Comparison of ENCODE assay signal across 15 cellular contexts in the genomic region with DNA sequence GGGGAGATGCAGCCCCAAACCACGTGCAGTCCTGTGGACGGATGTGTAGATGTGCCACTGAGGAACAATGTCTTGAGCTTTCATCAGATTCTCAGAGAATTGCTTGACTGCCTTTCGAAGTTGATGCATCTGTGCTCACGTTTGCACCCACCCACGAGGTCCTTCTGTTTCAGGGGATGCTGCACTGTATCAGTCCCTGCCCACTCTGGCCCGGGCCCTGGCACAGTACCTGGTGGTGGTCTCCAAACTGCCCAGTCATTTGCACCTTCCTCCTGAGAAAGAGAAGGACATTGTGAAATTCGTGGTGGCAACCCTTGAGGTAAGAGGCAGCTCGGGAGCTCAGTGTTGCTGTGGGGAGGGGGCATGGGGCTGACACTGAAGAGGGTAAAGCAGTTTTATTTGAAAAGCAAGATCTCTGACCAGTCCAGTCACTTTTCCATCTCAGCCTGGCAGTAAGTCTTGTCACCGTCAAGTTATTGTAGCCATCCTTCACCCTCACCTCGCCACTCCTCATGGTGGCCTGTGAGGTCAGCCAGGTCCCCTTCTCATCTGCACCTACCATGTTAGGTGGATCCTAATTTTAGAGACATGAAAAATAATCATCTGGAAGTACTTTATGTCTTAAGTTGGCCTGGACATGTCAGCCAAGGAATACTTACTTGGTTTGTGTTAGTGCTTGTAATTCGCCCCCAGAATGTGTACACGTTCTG. TPM values are rescaled to one million over a fixed set of nuclear protein-coding genes. Genes with fewer than 3 reads are reported as not detected.
DNase-seq lines count a peak whose midpoint lies in the region; ATAC-seq and TF ChIP-seq lines count a peak whose summit lies in the region.
"Had no signal": no experiment of that assay in that cellular context is flagged by ENCODE, and none has a peak within 500 bp of the region (broad histone marks: within the 10 kb centered on the region; RNA-seq: fewer than 3 reads in every experiment).

No MANE protein-coding gene starts in this region.

- DNase-seq in T-helper 1 cell, result no peak
- DNase-seq in Peyer's patch, result peak in 2 of 3 donors; percentile 23 to 42
- peak; percentile 65 for DNase-seq in mesenteric fat pad (ENCODE audit: low spot score)
- peak; percentile 39 for DNase-seq in sciatic nerve (ENCODE audit: low spot score)
- DNase-seq in RKO (ENCODE audit: low spot score), result no peak
- DNase-seq: AML-193; CD4-positive, alpha-beta memory T cell; DMS79 treated with DMSO at 0.1 percent for 48 hours; H9 had no signal

- no peak overlapping the region for H3K27ac ChIP-seq in Peyer's patch
- H3K27ac ChIP-seq: 22Rv1, A549, C4-2B had no signal

- no peak for TF ChIP-seq POLR2A in Peyer's patch (IDR thresholded peaks at IDR 0.05)

- H3K27me3 Mint-ChIP-seq in T-helper 1 cell treated with Interleukin-12 subunit alpha and Interleukin-12 subunit beta and Interleukin-4 antibody, amounts not matched to agents 30 μg/mL and 1 μg/mL, for 36 hours (ENCODE audit: low read depth), result no peaks in the 10 kb centered on the region
- H3K27me3 Mint-ChIP-seq: CD4-positive, alpha-beta memory T cell had no signal

- no peaks in the 10 kb centered on the region for H3K27me3 ChIP-seq in Peyer's patch

- H3K4me1 ChIP-seq in Peyer's patch, result no peaks in the 10 kb centered on the region
- H3K4me1 ChIP-seq: A549 had no signal

- H3K4me3 ChIP-seq in Peyer's patch, result no peak overlapping the region
- H3K4me3 ChIP-seq: A549, GM12878 had no signal

- intact Hi-C loops in sciatic nerve (cut with DNase I), result no loop called here

- H3K4me3 Mint-ChIP-seq in T-helper 1 cell treated with Interleukin-12 subunit alpha and Interleukin-12 subunit beta and Interleukin-4 antibody, amounts not matched to agents 30 μg/mL and 1 μg/mL, for 36 hours, result no peak overlapping the region
- H3K4me3 Mint-ChIP-seq: CD4-positive, alpha-beta memory T cell; H9 had no signal

- H3K9me3 ChIP-seq in Peyer's patch, result no peaks in the 10 kb centered on the region
- H3K9me3 ChIP-seq: A549 had no signal

- H3K4me1 Mint-ChIP-seq in T-helper 1 cell treated with Interleukin-12 subunit alpha and Interleukin-12 subunit beta and Interleukin-4 antibody, amounts not matched to agents 30 μg/mL and 1 μg/mL, for 36 hours (ENCODE audit: low read depth), result no peaks in the 10 kb centered on the region
- H3K4me1 Mint-ChIP-seq: CD4-positive, alpha-beta memory T cell; H9 had no signal

- peaks cover 0 to 83% (median 2%) of the 10 kb centered on the region in 3 donors for H3K36me3 ChIP-seq in Peyer's patch

- H3K9me3 Mint-ChIP-seq in T-helper 1 cell treated with Interleukin-12 subunit alpha and Interleukin-12 subunit beta and Interleukin-4 antibody, amounts not matched to agents 30 μg/mL and 1 μg/mL, for 36 hours, result no peaks in the 10 kb centered on the region
- H3K9me3 Mint-ChIP-seq: CD4-positive, alpha-beta memory T cell; H9 had no signal

- H3K27ac Mint-ChIP-seq in T-helper 1 cell treated with Interleukin-12 subunit alpha and Interleukin-12 subunit beta and Interleukin-4 antibody, amounts not matched to agents 30 μg/mL and 1 μg/mL, for 36 hours, result peak overlapping the region; percentile 9
- H3K27ac Mint-ChIP-seq: CD4-positive, alpha-beta memory T cell had no signal

- no peak for TF ChIP-seq CTCF in Peyer's patch (IDR thresholded peaks at IDR 0.05)

- ATAC-seq in sciatic nerve (no peak), HG03378 (IDR thresholded peaks at IDR 0.05; ENCODE audit: unreplicated experiment) (no peak)
- ATAC-seq: A549, GM12878 had no signal

- H3K36me3 Mint-ChIP-seq in T-helper 1 cell treated with Interleukin-12 subunit alpha and Interleukin-12 subunit beta and Interleukin-4 antibody, amounts not matched to agents 30 μg/mL and 1 μg/mL, for 36 hours (ENCODE audit: low read depth), result peaks cover 36% of the 10 kb centered on the region

RNA-seq across cellular contexts. Expression of gene MSANTD1, which starts 36.4 kb away (rescaled TPM):
- total RNA-seq in Peyer's patch, result 1 to 10 TPM in 3 of 4 donors, under 1 TPM in 1; 0.35 to 2.5 (median 1.5) TPM
- total RNA-seq in mesenteric fat pad, result 0.80 TPM
- 1.8 TPM for total RNA-seq in sciatic nerve

Comparison
In these comparisons a context has a peak if more than half of its experiments do, and no peak if none do; other contexts are left out.
1. DNase-seq: peak in Peyer's patch (2 of 3), mesenteric fat pad (single experiment) and sciatic nerve (single experiment); none in T-helper 1 cell (0 of 5) and RKO (single experiment).